18 cellular contexts compared by ENCODE assay signal in the genomic region with DNA sequence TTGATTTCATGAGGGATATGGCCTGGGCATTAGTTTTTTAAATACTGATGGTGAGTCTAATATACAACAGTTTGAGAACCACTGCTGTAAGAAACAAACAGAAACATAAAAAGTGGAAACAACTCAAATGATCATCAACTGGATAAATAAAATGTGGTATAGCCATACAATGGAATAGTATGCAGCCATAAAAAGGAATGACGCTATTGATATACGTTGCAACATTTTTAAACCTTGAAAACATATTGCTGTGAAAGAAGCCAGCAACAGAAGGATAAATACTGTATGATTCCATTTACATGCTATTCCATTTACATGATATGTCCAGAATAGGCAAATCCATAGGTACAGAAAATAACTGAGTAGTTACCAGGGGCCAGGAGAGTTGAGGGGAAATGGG. TPM values are rescaled to one million over a fixed set of nuclear protein-coding genes. Genes with fewer than 3 reads are reported as not detected.
A peak's percentile ranks its signal among the peaks of the same experiment; 100 is the strongest.
DNase-seq lines count a peak whose midpoint lies in the region; ATAC-seq, FAIRE-seq and TF ChIP-seq lines count a peak whose summit lies in the region.
"Had no signal": no experiment of that assay in that cellular context is flagged by ENCODE, and none has a peak within 500 bp of the region (broad histone marks: within the 10 kb centered on the region; RNA-seq: fewer than 3 reads in every experiment).

No MANE protein-coding gene starts in this region.

- H3K9me3 ChIP-seq in HepG2 (ENCODE audit: low read length) (no peaks in the 10 kb centered on the region), right lobe of liver (no peaks in the 10 kb centered on the region), T-helper 17 cell (ENCODE audit: control insufficient read depth, low read length, poor library complexity, severe bottlenecking) (no peaks in the 10 kb centered on the region), keratinocyte (ENCODE audit: control insufficient read depth, low read depth, low read length) (peaks cover 2% of the 10 kb centered on the region)

- H3K9me3 Mint-ChIP-seq in type B pancreatic cell = no peaks in the 10 kb centered on the region
- H3K9me3 Mint-ChIP-seq: dendritic cell treated with granulocyte-macrophage colony-stimulating factor and Interleukin-4, amounts not matched to agents 40 ng/mL and 50 ng/mL, for 4 days had no signal

- H4K20me1 ChIP-seq in HepG2 (ENCODE audit: insufficient read depth, low read length) (peaks cover 99% of the 10 kb centered on the region), keratinocyte (ENCODE audit: control insufficient read depth, extremely low read depth, insufficient read depth, low read length) (peaks cover 50% of the 10 kb centered on the region)

- ATAC-seq in HepG2 (no peak), right lobe of liver (no peak), T-helper 17 cell (no peak), HG03442 (IDR thresholded peaks at IDR 0.05; ENCODE audit: unreplicated experiment) (no peak)

- H3K4me2 ChIP-seq in HepG2 (ENCODE audit: low read depth, low read length) (peak overlapping the region; percentile 96), keratinocyte (ENCODE audit: control insufficient read depth, extremely low read depth, insufficient read depth, low read depth, low read length) (peak overlapping the region; percentile 65)

- H3K36me3 ChIP-seq in HepG2 (replicated peaks in 1 of 2; ENCODE audit: control insufficient read depth in 1 of 2, insufficient read depth in 2 of 2, low read length in 2 of 2) (peaks cover 0 to 36% of the 10 kb centered on the region in 2 experiments; a peak in 4 of 5 replicates), right lobe of liver (peaks cover 0 to 6% (median 0%) of the 10 kb centered on the region in 4 donors), keratinocyte (ENCODE audit: control insufficient read depth in 2 of 2, extremely low read depth in 1 of 2, insufficient read depth in 2 of 2, low read length in 2 of 2) (peaks cover 8 to 38% of the 10 kb centered on the region in 2 experiments)

- H3K4me1 Mint-ChIP-seq in T-helper 17 cell (peaks cover 60% of the 10 kb centered on the region), type B pancreatic cell (ENCODE audit: unreplicated experiment) (peaks cover 49% of the 10 kb centered on the region)

- TF ChIP-seq POLR2A in HepG2 (IDR thresholded peaks at IDR 0.05; ENCODE audit: insufficient read depth in 1 of 2, low read depth in 2 of 2, low read length in 2 of 2) (peak in 1 of 2 experiments; percentile 21; a peak in 1 of 4 replicates), right lobe of liver (IDR thresholded peaks at IDR 0.05) (no peak)

- H3K27ac Mint-ChIP-seq in T-helper 17 cell = peak overlapping the region; percentile 53
- peak overlapping the region; percentile 9 for H3K27ac Mint-ChIP-seq in type B pancreatic cell
- H3K27ac Mint-ChIP-seq: activated naive CD8-positive, alpha-beta T cell treated with anti-CD3 and anti-CD28 coated beads, Interleukin-2, amount 10 ng/mL, durations not matched to agents 7 days and 5 days; dendritic cell treated with granulocyte-macrophage colony-stimulating factor and Interleukin-4, amounts not matched to agents 40 ng/mL and 50 ng/mL, for 4 days had no signal

- TF ChIP-seq CTCF in HepG2 (CRISPR knock-in tag; IDR thresholded peaks at IDR 0.05) (no peak), right lobe of liver (IDR thresholded peaks at IDR 0.05) (no peak), keratinocyte (optimal IDR thresholded peaks at IDR 0.05 in 1 of 3, IDR thresholded peaks at IDR 0.05 in 1 of 3, conservative IDR thresholded peaks at IDR 0.05 in 1 of 3; ENCODE audit: extremely low read depth in 1 of 3, insufficient read depth in 2 of 3, low read length in 3 of 3) (no peak), type B pancreatic cell (conservative IDR thresholded peaks at IDR 0.05) (no peak)

- FAIRE-seq in HepG2 (lab: Jason Lieb, UNC) = no peak
- no peak for FAIRE-seq in keratinocyte (lab: Jason Lieb, UNC)
- FAIRE-seq: HTR-8/SVneo had no signal

- no peaks in the 10 kb centered on the region for H3K36me3 Mint-ChIP-seq in T-helper 17 cell (ENCODE audit: low read depth)
- peaks cover 45% of the 10 kb centered on the region for H3K36me3 Mint-ChIP-seq in type B pancreatic cell

- H3K27ac ChIP-seq in HepG2 (ENCODE audit: extremely low read length, insufficient read depth, low read length) (peak overlapping the region; percentile 36), right lobe of liver (peak overlapping the region in 1 of 3 donors; percentile 100), keratinocyte (ENCODE audit: control insufficient read depth, insufficient read depth, low read length) (no peak overlapping the region)
- H3K27ac ChIP-seq: brain microvascular endothelial cell had no signal

- dilution Hi-C loops in keratinocyte (cut with MboI; ENCODE audit: extremely low pct_ligation_motif_present, low sequenced_read_pairs) = no loop called here

- in situ Hi-C loops in HepG2 (cut with HindIII; ENCODE audit: extremely low pct_ligation_motif_present, low pct_unique_long_range_greater_than_20kb) = no loop called here

- DNase-seq in HepG2 (ENCODE audit: low spot score) = no peak
- no peak for DNase-seq in right lobe of liver
- DNase-seq in T-helper 17 cell = no peak
- no peak for DNase-seq in keratinocyte (ENCODE audit: low read depth, low spot score)
- no peak for DNase-seq in type B pancreatic cell (ENCODE audit: extremely low spot score, unreplicated experiment)
- no peak for DNase-seq in hippocampal formation (lab: John Stamatoyannopoulos, UW)
- no peak for DNase-seq in Kasumi-1 (lab: John Stamatoyannopoulos, UW)
- DNase-seq: activated naive CD8-positive, alpha-beta T cell treated with anti-CD3 and anti-CD28 coated beads, Interleukin-2, amount 10 ng/mL, durations not matched to agents 7 days and 5 days; brain microvascular endothelial cell; GDM1; NCI-H2171; NCI-H69; posterior cingulate gyrus; substantia nigra; T-helper 9 cell had no signal

- no peak for TF ChIP-seq RAD21 in HepG2 (CRISPR knock-in tag; IDR thresholded peaks at IDR 0.05)

- TF ChIP-seq EP300 in HepG2 (IDR thresholded peaks at IDR 0.05; ENCODE audit: low read depth in 2 of 2, low read length in 2 of 2) = no peak
- no peak for TF ChIP-seq EP300 in HepG2 (CRISPR knock-in tag; IDR thresholded peaks at IDR 0.05; ENCODE audit: borderline replicate concordance)

- H3K27me3 Mint-ChIP-seq in T-helper 17 cell (no peaks in the 10 kb centered on the region), type B pancreatic cell (no peaks in the 10 kb centered on the region)
- H3K27me3 Mint-ChIP-seq: activated naive CD8-positive, alpha-beta T cell treated with anti-CD3 and anti-CD28 coated beads, Interleukin-2, amount 10 ng/mL, durations not matched to agents 7 days and 5 days; dendritic cell treated with granulocyte-macrophage colony-stimulating factor and Interleukin-4, amounts not matched to agents 40 ng/mL and 50 ng/mL, for 4 days had no signal

- H3K4me3 ChIP-seq in HepG2 (replicated peaks in 1 of 3; ENCODE audit: insufficient read depth in 1 of 3, low read depth in 2 of 3, low read length in 3 of 3) (0 out of 6 replicates have a peak overlapping the region, but pooled peaks of 2 of the 3 experiments have one; percentile 13 to 43), right lobe of liver (no peak overlapping the region), keratinocyte (ENCODE audit: control insufficient read depth in 2 of 3, extremely low read depth in 1 of 3, insufficient read depth in 2 of 3, low read depth in 1 of 3, low read length in 3 of 3) (no peak overlapping the region)

- peaks cover 86% of the 10 kb centered on the region for H3K4me1 ChIP-seq in HepG2 (ENCODE audit: insufficient read depth, low read length)
- peaks cover 0 to 70% (median 34%) of the 10 kb centered on the region in 4 donors for H3K4me1 ChIP-seq in right lobe of liver
- H3K4me1 ChIP-seq in keratinocyte (ENCODE audit: control insufficient read depth, extremely low read depth, insufficient read depth, low read length) = peaks cover 56% of the 10 kb centered on the region

- 75% methylated on average over 2 of the region's 2 CpGs for WGBS in HepG2 (ENCODE audit: low lambda C conversion rate)
- 83% methylated on average over 2 of the region's 2 CpGs for WGBS in right lobe of liver (ENCODE audit: insufficient coverage, low coverage, low lambda C conversion rate, missing lambda C conversion rate)

- intact Hi-C loops in HepG2 (cut with micrococcal nuclease; ENCODE audit: unreplicated experiment) = no loop called here
- intact Hi-C loops in right lobe of liver (cut with DNase I) = no loop called here

- BruUV-seq in HepG2 (replicated peaks; lab: Mats Ljungman, UMichigan) = no TSS peak

- no peak overlapping the region for H3K9ac ChIP-seq in HepG2 (ENCODE audit: insufficient read depth, low read depth, low read length)
- no peak overlapping the region for H3K9ac ChIP-seq in keratinocyte (ENCODE audit: control insufficient read depth, extremely low read depth, insufficient read depth, low read length)

- POLR2A ChIA-PET in HepG2 (lab: Yijun Ruan, JAX) = interaction anchor here (1.9 kb wide), 1 partner anchor 46 kb away, joined by 5 read pairs; a partner anchor contains a TSS

- H3K79me2 ChIP-seq in HepG2 (ENCODE audit: insufficient read depth, low read length) (peaks cover 99% of the 10 kb centered on the region), keratinocyte (ENCODE audit: control insufficient read depth, insufficient read depth, low read length) (peaks cover 99% of the 10 kb centered on the region)

- no peak overlapping the region for H3K4me3 Mint-ChIP-seq in T-helper 17 cell
- H3K4me3 Mint-ChIP-seq in type B pancreatic cell = peak overlapping the region; percentile 3
- H3K4me3 Mint-ChIP-seq: activated naive CD8-positive, alpha-beta T cell treated with anti-CD3 and anti-CD28 coated beads, Interleukin-2, amount 10 ng/mL, durations not matched to agents 7 days and 5 days; dendritic cell treated with granulocyte-macrophage colony-stimulating factor and Interleukin-4, amounts not matched to agents 40 ng/mL and 50 ng/mL, for 4 days had no signal

- no peak overlapping the region for H2AFZ ChIP-seq in HepG2 (ENCODE audit: low read length)
- H2AFZ ChIP-seq in keratinocyte (ENCODE audit: control insufficient read depth, low read length) = no peak overlapping the region

- H3K27me3 ChIP-seq in HepG2 (ENCODE audit: control insufficient read depth in 1 of 2, insufficient read depth in 2 of 2, low read length in 2 of 2) (no peaks in the 10 kb centered on the region; a peak in 1 of 5 replicates), right lobe of liver (no peaks in the 10 kb centered on the region), keratinocyte (ENCODE audit: control insufficient read depth, extremely low read depth, insufficient read depth, low read length) (no peaks in the 10 kb centered on the region)
- H3K27me3 ChIP-seq: brain microvascular endothelial cell had no signal

- CTCF ChIA-PET in HepG2 (lab: Yijun Ruan, JAX; ENCODE audit: low intra/inter-chr PET ratio, low total read pairs) = no interaction called here

- H3K9me1 ChIP-seq in keratinocyte (ENCODE audit: control insufficient read depth, extremely low read depth, insufficient read depth, low read length) = peaks cover 11% of the 10 kb centered on the region

RNA-seq across cellular contexts. Expression of a gene that starts 6.5 kb away (rescaled TPM):
- total RNA-seq in HepG2 (2016; rRNA removed; fragmentation: Illumina TruSeq; extraction: Trizol) (84.6 and 136 TPM in 2 replicates), right lobe of liver (10 to 100 TPM; 27.9 to 83.6 (median 35.6) TPM), T-helper 17 cell (10 to 100 TPM; 58.0 to 65.5 TPM), type B pancreatic cell (ENCODE audit: low replicate concordance) (74.7 and 95.0 TPM in 2 replicates)
- 93.0 and 99.3 TPM in 2 replicates for total RNA-seq in HepG2 (2016; cell fraction: cytosol; rRNA removed; fragmentation: Illumina TruSeq; extraction: Trizol; ENCODE audit: low read depth)
- total RNA-seq in HepG2 (2016; cell fraction: insoluble cytoplasmic fraction; rRNA removed; fragmentation: Illumina TruSeq; extraction: Trizol) = 80.6 and 139 TPM in 2 replicates
- 85.8 and 94.3 TPM in 2 replicates for total RNA-seq in HepG2 (2016; cell fraction: membrane; rRNA removed; fragmentation: Illumina TruSeq; extraction: Trizol)
- total RNA-seq in HepG2 (2016; cell fraction: nucleus; rRNA removed; fragmentation: Illumina TruSeq; extraction: Trizol) = 92.5 and 95.6 TPM in 2 replicates
- polyA plus RNA-seq in HepG2 (2011; rRNA removed) (138 and 215 TPM in 2 replicates), keratinocyte (148 to 209 TPM (median 177 TPM) in 3 replicates)
- polyA plus RNA-seq in HepG2 (2011; cell fraction: cytosol; rRNA removed) = 94.2 and 119 TPM in 2 replicates
- polyA plus RNA-seq in HepG2 (2011; cell fraction: nucleus; rRNA removed) = 66.9 and 70.1 TPM in 2 replicates
- 104 and 115 TPM in 2 replicates for polyA plus RNA-seq in HepG2 (2012)
- 17.6 and 20.3 TPM in 2 replicates for polyA plus RNA-seq in HepG2 (2016; cell fraction: cytosol; fragmentation: Illumina TruSeq; extraction: Trizol; ENCODE audit: low read depth)
- 211 and 217 TPM in 2 replicates for polyA plus RNA-seq in HepG2 (2016; cell fraction: insoluble cytoplasmic fraction; fragmentation: Illumina TruSeq; extraction: Trizol; ENCODE audit: low read depth)
- 41.9 and 49.1 TPM in 2 replicates for polyA plus RNA-seq in HepG2 (2016; cell fraction: membrane; fragmentation: Illumina TruSeq; extraction: Trizol; ENCODE audit: low read depth)
- polyA plus RNA-seq in HepG2 (2016; cell fraction: nucleus; fragmentation: Illumina TruSeq; extraction: Trizol; ENCODE audit: insufficient read depth, low read depth) = 168 and 175 TPM in 2 replicates
- polyA minus RNA-seq in HepG2 (2011; rRNA and poly(A)+ RNA removed; ENCODE audit: low replicate concordance) = 157 and 264 TPM in 2 replicates
- 128 and 137 TPM in 2 replicates for polyA minus RNA-seq in HepG2 (2011; cell fraction: cytosol; rRNA and poly(A)+ RNA removed)
- 140 and 141 TPM in 2 replicates for polyA minus RNA-seq in HepG2 (2011; cell fraction: nucleus; rRNA and poly(A)+ RNA removed)
- 270 TPM for polyA plus RNA-seq in keratinocyte (2011; ENCODE audit: low read depth)
- 125 and 255 TPM in 2 replicates for polyA plus RNA-seq in keratinocyte (2011; cell fraction: cytosol; rRNA removed)
- 188 and 209 TPM in 2 replicates for polyA plus RNA-seq in keratinocyte (2011; cell fraction: nucleus; rRNA removed)
- polyA plus RNA-seq in keratinocyte (2012; ENCODE audit: low replicate concordance) = 73.8 and 149 TPM in 2 replicates
- 111 to 217 TPM (median 195 TPM) in 3 replicates for polyA minus RNA-seq in keratinocyte
- polyA minus RNA-seq in keratinocyte (2011; cell fraction: cytosol; rRNA and poly(A)+ RNA removed) = 156 TPM
- polyA minus RNA-seq in keratinocyte (2011; cell fraction: nucleus; rRNA and poly(A)+ RNA removed) = 72.8 and 148 TPM in 2 replicates

RNA-seq across cellular contexts. Expression of a gene that starts 45.5 kb away (rescaled TPM):
- total RNA-seq in HepG2 (2016; rRNA removed; fragmentation: Illumina TruSeq; extraction: Trizol) = 97.7 and 164 TPM in 2 replicates
- 14.2 and 15.3 TPM in 2 replicates for total RNA-seq in HepG2 (2016; cell fraction: cytosol; rRNA removed; fragmentation: Illumina TruSeq; extraction: Trizol; ENCODE audit: low read depth)
- total RNA-seq in HepG2 (2016; cell fraction: insoluble cytoplasmic fraction; rRNA removed; fragmentation: Illumina TruSeq; extraction: Trizol) = 105 and 171 TPM in 2 replicates
- 84.7 and 87.9 TPM in 2 replicates for total RNA-seq in HepG2 (2016; cell fraction: membrane; rRNA removed; fragmentation: Illumina TruSeq; extraction: Trizol)
- 152 and 163 TPM in 2 replicates for total RNA-seq in HepG2 (2016; cell fraction: nucleus; rRNA removed; fragmentation: Illumina TruSeq; extraction: Trizol)
- polyA plus RNA-seq in HepG2 (2011; rRNA removed) = 52.3 and 73.3 TPM in 2 replicates
- polyA plus RNA-seq in HepG2 (2011; cell fraction: cytosol; rRNA removed) = 28.9 and 35.7 TPM in 2 replicates
- 80.5 and 102 TPM in 2 replicates for polyA plus RNA-seq in HepG2 (2011; cell fraction: nucleus; rRNA removed)
- polyA plus RNA-seq in HepG2 (2012) = 166 and 486 TPM in 2 replicates
- 36.5 and 45.0 TPM in 2 replicates for polyA plus RNA-seq in HepG2 (2016; cell fraction: cytosol; fragmentation: Illumina TruSeq; extraction: Trizol; ENCODE audit: low read depth)
- polyA plus RNA-seq in HepG2 (2016; cell fraction: insoluble cytoplasmic fraction; fragmentation: Illumina TruSeq; extraction: Trizol; ENCODE audit: low read depth) = 1,088 and 1,120 TPM in 2 replicates
- 139 and 151 TPM in 2 replicates for polyA plus RNA-seq in HepG2 (2016; cell fraction: membrane; fragmentation: Illumina TruSeq; extraction: Trizol; ENCODE audit: low read depth)
- polyA plus RNA-seq in HepG2 (2016; cell fraction: nucleus; fragmentation: Illumina TruSeq; extraction: Trizol; ENCODE audit: insufficient read depth, low read depth) = 525 and 575 TPM in 2 replicates
- 11.2 and 12.3 TPM in 2 replicates for polyA minus RNA-seq in HepG2 (2011; rRNA and poly(A)+ RNA removed; ENCODE audit: low replicate concordance)
- 34.8 and 38.9 TPM in 2 replicates for polyA minus RNA-seq in HepG2 (2011; cell fraction: cytosol; rRNA and poly(A)+ RNA removed)
- 205 and 222 TPM in 2 replicates for polyA minus RNA-seq in HepG2 (2011; cell fraction: nucleus; rRNA and poly(A)+ RNA removed)
- 10 to 100 TPM; 22.4 to 70.4 (median 54.8) TPM for total RNA-seq in right lobe of liver
- 100 to 1,000 TPM; 179 to 183 TPM for total RNA-seq in T-helper 17 cell
- 53.1 to 178 TPM (median 74.6 TPM) in 3 replicates for polyA plus RNA-seq in keratinocyte
- polyA plus RNA-seq in keratinocyte (2011; ENCODE audit: low read depth) = 162 TPM
- 90.2 and 96.4 TPM in 2 replicates for polyA plus RNA-seq in keratinocyte (2011; cell fraction: cytosol; rRNA removed)
- 71.8 and 126 TPM in 2 replicates for polyA plus RNA-seq in keratinocyte (2011; cell fraction: nucleus; rRNA removed)
- 140 and 399 TPM in 2 replicates for polyA plus RNA-seq in keratinocyte (2012; ENCODE audit: low replicate concordance)
- 9.2 to 36.1 TPM (median 10.7 TPM) in 3 replicates for polyA minus RNA-seq in keratinocyte
- polyA minus RNA-seq in keratinocyte (2011; cell fraction: cytosol; rRNA and poly(A)+ RNA removed) = 23.8 TPM
- polyA minus RNA-seq in keratinocyte (2011; cell fraction: nucleus; rRNA and poly(A)+ RNA removed) = 17.0 and 32.5 TPM in 2 replicates
- total RNA-seq in type B pancreatic cell (ENCODE audit: low replicate concordance) = 203 and 304 TPM in 2 replicates

Comparison
In these comparisons a context has a peak if more than half of its experiments do, and no peak if none do; other contexts are left out.
1. H3K4me3 ChIP-seq: peak in HepG2 (2 of 3); none in right lobe of liver (0 of 3) and keratinocyte (0 of 3).